1 cellular context compared by ENCODE assay signal in genomic region chr1:53024117-53024516, GRCh38.
TF ChIP-seq lines count a peak whose summit lies in the region.

No MANE protein-coding gene starts in this region.

TF ChIP-seq in GM12878, 131 proteins besides CTCF, POLR2A, EP300 and RAD21 (continued from another document):
- TF ChIP-seq ATF2 (IDR thresholded peaks at IDR 0.05; ENCODE audit: low read length), result no peak
- no peak for TF ChIP-seq E4F1 (IDR thresholded peaks at IDR 0.05; ENCODE audit: borderline replicate concordance, partially characterized antibody)
- no peak for TF ChIP-seq FOXM1 (IDR thresholded peaks at IDR 0.05; ENCODE audit: low read depth, low read length)
